In genomic region chr16:67210069-67210937, GRCh38 we compare ENCODE assay signal across 22 cellular contexts. TPM values are rescaled to one million over a fixed set of nuclear protein-coding genes. Genes with fewer than 3 reads are reported as not detected.
"Had no signal": no experiment of that assay in that cellular context is flagged by ENCODE, and none has a peak within 500 bp of the region (broad histone marks: within the 10 kb centered on the region; RNA-seq: fewer than 3 reads in every experiment).

No MANE protein-coding gene starts in this region.

- H3K27me3 ChIP-seq: body of pancreas, esophagus squamous epithelium, hepatocyte, transverse colon, vagina had no signal

- H3K79me2 ChIP-seq: hepatocyte had no signal

- H3K27ac ChIP-seq: body of pancreas, esophagus squamous epithelium, hepatocyte, transverse colon, vagina, WERI-Rb-1 had no signal

- H2AFZ ChIP-seq: hepatocyte had no signal

- H3K4me2 ChIP-seq: hepatocyte, smooth muscle cell had no signal

- H3K4me3 ChIP-seq: body of pancreas, esophagus squamous epithelium, hepatocyte, smooth muscle cell, transverse colon, vagina had no signal

- DNase-seq: activated CD4-positive, alpha-beta T cell treated with anti-CD3 and anti-CD28 coated beads for 4 hours; activated CD8-positive, alpha-beta memory T cell treated with anti-CD3 and anti-CD28 coated beads, Interleukin-2, amount 50 U/mL, for 4 hours; activated CD8-positive, alpha-beta T cell treated with anti-CD3 and anti-CD28 coated beads, Interleukin-2, amount 10 ng/mL, durations not matched to agents 7 days and 5 days; activated gamma-delta T cell treated with Interleukin-2 at 50 U/mL for 16 hours; amniotic stem cell; cortex of kidney; effector CD4-positive, alpha-beta T cell; esophagus squamous epithelium; mesendoderm; nucleus accumbens; stimulated activated CD4-positive, alpha-beta T cell treated with anti-CD3 and anti-CD28 coated beads, Interleukin-4, amount 100 ng/mL, for 4 hours; stimulated activated CD8-positive, alpha-beta memory T cell treated with anti-CD3 and anti-CD28 coated beads, Interleukin-4, amount 100 ng/mL, for 48 hours; stimulated activated naive CD8-positive, alpha-beta T cell treated with anti-CD3 and anti-CD28 coated beads, Interleukin-15, Interleukin-2, amounts not matched to agents 100 U/mL and 50 U/mL, for 24 hours; T1000; transverse colon; WERI-Rb-1 had no signal

- FAIRE-seq: endothelial cell of umbilical vein had no signal

- H3K36me3 ChIP-seq: transverse colon, vagina, WERI-Rb-1 had no signal

- H3K4me1 ChIP-seq: transverse colon, vagina had no signal

- H3K9me3 ChIP-seq: body of pancreas, esophagus squamous epithelium, transverse colon, vagina had no signal

RNA-seq across cellular contexts. Expression of gene EXOC3L1, which starts 20.4 kb away (rescaled TPM):
- total RNA-seq: activated CD8-positive, alpha-beta T cell treated with anti-CD3 and anti-CD28 coated beads, Interleukin-2, amount 10 ng/mL, durations not matched to agents 7 days and 5 days; fibroblast of villous mesenchyme; smooth muscle cell had no signal
